19 cellular contexts compared by ENCODE assay signal in the genomic region with DNA sequence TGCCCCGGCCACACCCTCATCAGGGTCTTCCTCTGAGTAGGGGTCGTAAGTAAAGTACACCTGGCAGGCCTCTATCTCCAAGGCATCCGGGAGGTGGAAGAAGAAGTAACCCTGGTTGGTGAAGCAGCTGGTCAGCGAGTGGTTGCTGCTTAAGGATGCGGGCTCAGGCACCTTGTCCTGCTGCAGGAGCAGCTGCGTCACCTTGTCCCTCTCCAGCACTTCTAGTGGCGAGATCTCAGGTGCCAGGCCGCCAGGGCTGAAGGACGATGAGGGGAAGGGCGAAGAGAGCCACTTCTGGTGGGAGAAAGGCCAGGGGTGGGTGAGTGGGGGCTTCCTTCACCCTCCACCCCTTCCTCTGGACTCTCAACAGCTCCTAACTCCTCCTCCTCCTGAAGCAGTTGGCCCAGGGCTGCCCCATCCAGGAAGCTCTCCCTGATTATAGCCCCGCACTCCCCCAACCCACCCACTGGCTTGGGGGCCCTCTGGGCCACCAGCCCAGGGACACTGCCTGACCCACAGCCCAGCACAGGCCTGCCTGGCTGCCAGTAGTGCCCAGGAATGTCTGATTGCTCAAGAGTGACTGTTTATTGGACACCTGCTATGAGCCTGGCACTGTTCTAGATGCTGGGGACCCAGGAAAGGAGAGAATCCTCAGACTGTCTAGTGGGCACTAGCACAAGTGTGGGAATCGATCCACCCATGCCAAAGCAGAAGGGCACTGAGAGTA. TPM values are rescaled to one million over a fixed set of nuclear protein-coding genes. Genes with fewer than 3 reads are reported as not detected.
DNase-seq lines count a peak whose midpoint lies in the region; ATAC-seq, FAIRE-seq and TF ChIP-seq lines count a peak whose summit lies in the region.
"Had no signal": no experiment of that assay in that cellular context is flagged by ENCODE, and none has a peak within 500 bp of the region (broad histone marks: within the 10 kb centered on the region; RNA-seq: fewer than 3 reads in every experiment).

No MANE protein-coding gene starts in this region.

- TF ChIP-seq CTCF in HepG2 (CRISPR knock-in tag; IDR thresholded peaks at IDR 0.05) (no peak), glutamatergic neuron (IDR thresholded peaks at IDR 0.05; ENCODE audit: partially characterized antibody, unreplicated experiment) (no peak)

- H3K4me2 ChIP-seq in HepG2 (ENCODE audit: low read depth, low read length): no peak overlapping the region

- H3K4me3 ChIP-seq in HepG2 (replicated peaks in 1 of 3; ENCODE audit: insufficient read depth in 1 of 3, low read depth in 2 of 3, low read length in 3 of 3): no peak overlapping the region
- H3K4me3 ChIP-seq: Peyer's patch had no signal

- no peak overlapping the region for H3K27ac ChIP-seq in HepG2 (ENCODE audit: extremely low read length, insufficient read depth, low read length)
- H3K27ac ChIP-seq: Peyer's patch had no signal

- no peaks in the 10 kb centered on the region for H3K27me3 Mint-ChIP-seq in activated CD4-positive, alpha-beta memory T cell treated with anti-CD3 and anti-CD28 coated beads for 36 hours
- H3K27me3 Mint-ChIP-seq in glutamatergic neuron (ENCODE audit: unreplicated experiment): peaks cover 10% of the 10 kb centered on the region

- ATAC-seq in left ventricle myocardium superior: peak; percentile 35
- no peak for ATAC-seq in HepG2
- ATAC-seq in stimulated activated effector memory CD8-positive, alpha-beta T cell treated with anti-CD3 and anti-CD28 coated beads, Interleukin-12 subunit alpha, Interleukin-12 subunit beta, amount 100 ng/mL, for 72 hours: peak; percentile 1

- no peak overlapping the region for H2AFZ ChIP-seq in HepG2 (ENCODE audit: low read length)

- DNase-seq in left ventricle myocardium superior (no peak), cardiac septum (ENCODE audit: low spot score) (no peak), HepG2 (ENCODE audit: low spot score) (no peak), glutamatergic neuron (no peak), HuH-7 (ENCODE audit: low spot score) (no peak), UCSD-AML1 (lab: John Stamatoyannopoulos, UW; ENCODE audit: unreplicated experiment) (no peak)
- no peak for DNase-seq in activated CD4-positive, alpha-beta memory T cell treated with anti-CD3 and anti-CD28 coated beads for 36 hours
- no peak for DNase-seq in stimulated activated effector memory CD8-positive, alpha-beta T cell treated with anti-CD3 and anti-CD28 coated beads, Interleukin-12 subunit alpha, Interleukin-12 subunit beta, amount 100 ng/mL, for 72 hours (ENCODE audit: low spot score in 2 of 2)
- DNase-seq: BE2C, DMS153, H9, Kasumi-1, NCI-H1417, NCI-H1930, NCI-H510A, NCI-H82, Peyer's patch, SHP77 had no signal

- FAIRE-seq in HepG2 (lab: Jason Lieb, UNC): no peak
- FAIRE-seq: GM18507 had no signal

- peaks cover 55% of the 10 kb centered on the region for H3K36me3 Mint-ChIP-seq in activated CD4-positive, alpha-beta memory T cell treated with anti-CD3 and anti-CD28 coated beads for 36 hours
- peaks cover 100% of the 10 kb centered on the region for H3K36me3 Mint-ChIP-seq in stimulated activated effector memory CD8-positive, alpha-beta T cell treated with anti-CD3 and anti-CD28 coated beads, Interleukin-12 subunit alpha, Interleukin-12 subunit beta, amount 100 ng/mL, for 72 hours
- no peaks in the 10 kb centered on the region for H3K36me3 Mint-ChIP-seq in glutamatergic neuron (ENCODE audit: unreplicated experiment)

- H3K27me3 ChIP-seq in HepG2 (ENCODE audit: control insufficient read depth in 1 of 2, insufficient read depth in 2 of 2, low read length in 2 of 2): peaks cover 3 to 16% of the 10 kb centered on the region in 2 experiments; a peak in 4 of 5 replicates
- H3K27me3 ChIP-seq: BE2C, Peyer's patch had no signal

- no TSS peak for BruUV-seq in HepG2 (replicated peaks; lab: Mats Ljungman, UMichigan)

- no peaks in the 10 kb centered on the region for H3K9me3 ChIP-seq in HepG2 (ENCODE audit: low read length)
- H3K9me3 ChIP-seq: BE2C, Peyer's patch had no signal

- H3K27ac Mint-ChIP-seq in activated CD4-positive, alpha-beta memory T cell treated with anti-CD3 and anti-CD28 coated beads for 36 hours: peak overlapping the region; percentile 65
- H3K27ac Mint-ChIP-seq in stimulated activated effector memory CD8-positive, alpha-beta T cell treated with anti-CD3 and anti-CD28 coated beads, Interleukin-12 subunit alpha, Interleukin-12 subunit beta, amount 100 ng/mL, for 72 hours: peak overlapping the region; percentile 89
- no peak overlapping the region for H3K27ac Mint-ChIP-seq in glutamatergic neuron (ENCODE audit: unreplicated experiment)

- no peaks in the 10 kb centered on the region for H4K20me1 ChIP-seq in HepG2 (ENCODE audit: insufficient read depth, low read length)

- WGBS in HepG2 (ENCODE audit: low lambda C conversion rate): 36% methylated on average over 4 of the region's 12 CpGs

- no peak for TF ChIP-seq POLR2A in HepG2 (IDR thresholded peaks at IDR 0.05; ENCODE audit: insufficient read depth in 1 of 2, low read depth in 2 of 2, low read length in 2 of 2)

- no peaks in the 10 kb centered on the region for H3K36me3 ChIP-seq in HepG2 (replicated peaks in 1 of 2; ENCODE audit: control insufficient read depth in 1 of 2, insufficient read depth in 2 of 2, low read length in 2 of 2)
- H3K36me3 ChIP-seq: BE2C, Peyer's patch had no signal

- H3K4me1 ChIP-seq in HepG2 (ENCODE audit: insufficient read depth, low read length): 0 out of 2 replicates have a peak, but pooled peaks cover 9% of the 10 kb centered on the region
- H3K4me1 ChIP-seq: BE2C, Peyer's patch had no signal

- no peaks in the 10 kb centered on the region for H3K9me3 Mint-ChIP-seq in activated CD4-positive, alpha-beta memory T cell treated with anti-CD3 and anti-CD28 coated beads for 36 hours
- no peaks in the 10 kb centered on the region for H3K9me3 Mint-ChIP-seq in stimulated activated effector memory CD8-positive, alpha-beta T cell treated with anti-CD3 and anti-CD28 coated beads, Interleukin-12 subunit alpha, Interleukin-12 subunit beta, amount 100 ng/mL, for 72 hours
- H3K9me3 Mint-ChIP-seq in glutamatergic neuron (ENCODE audit: unreplicated experiment): peaks cover 3% of the 10 kb centered on the region
- H3K9me3 Mint-ChIP-seq: H9 had no signal

- TF ChIP-seq RAD21 in HepG2 (CRISPR knock-in tag; IDR thresholded peaks at IDR 0.05): no peak

- POLR2A ChIA-PET in activated CD4-positive, alpha-beta memory T cell treated with anti-CD3 and anti-CD28 coated beads for 36 hours (lab: Charles Lee): no interaction called here
- POLR2A ChIA-PET in HepG2 (lab: Yijun Ruan, JAX): no interaction called here

- TF ChIP-seq EP300 in HepG2 (IDR thresholded peaks at IDR 0.05; ENCODE audit: low read depth in 2 of 2, low read length in 2 of 2) (no peak), HepG2 (CRISPR knock-in tag; IDR thresholded peaks at IDR 0.05; ENCODE audit: borderline replicate concordance) (no peak)

- H3K4me1 Mint-ChIP-seq in activated CD4-positive, alpha-beta memory T cell treated with anti-CD3 and anti-CD28 coated beads for 36 hours (ENCODE audit: low read depth): peaks cover 32% of the 10 kb centered on the region
- peaks cover 74% of the 10 kb centered on the region for H3K4me1 Mint-ChIP-seq in stimulated activated effector memory CD8-positive, alpha-beta T cell treated with anti-CD3 and anti-CD28 coated beads, Interleukin-12 subunit alpha, Interleukin-12 subunit beta, amount 100 ng/mL, for 72 hours
- H3K4me1 Mint-ChIP-seq in glutamatergic neuron (ENCODE audit: low read depth, unreplicated experiment): peaks cover 12% of the 10 kb centered on the region

- no peaks in the 10 kb centered on the region for H3K79me2 ChIP-seq in HepG2 (ENCODE audit: insufficient read depth, low read length)

- H3K9ac ChIP-seq in HepG2 (ENCODE audit: insufficient read depth, low read depth, low read length): no peak overlapping the region

- H3K4me3 Mint-ChIP-seq in activated CD4-positive, alpha-beta memory T cell treated with anti-CD3 and anti-CD28 coated beads for 36 hours: no peak overlapping the region
- H3K4me3 Mint-ChIP-seq in stimulated activated effector memory CD8-positive, alpha-beta T cell treated with anti-CD3 and anti-CD28 coated beads, Interleukin-12 subunit alpha, Interleukin-12 subunit beta, amount 100 ng/mL, for 72 hours: no peak overlapping the region
- no peak overlapping the region for H3K4me3 Mint-ChIP-seq in glutamatergic neuron (ENCODE audit: unreplicated experiment)
- H3K4me3 Mint-ChIP-seq: H9 had no signal

- intact Hi-C loops in left ventricle myocardium superior (cut with micrococcal nuclease) (no loop called here), cardiac septum (cut with DNase I) (no loop called here), HepG2 (cut with micrococcal nuclease; ENCODE audit: unreplicated experiment) (loop anchor here (1.0 kb wide), 1 partner anchor 10 kb away; no protein-coding TSS in a partner anchor)
- intact Hi-C loops in activated CD4-positive, alpha-beta memory T cell treated with anti-CD3 and anti-CD28 coated beads for 36 hours (cut with micrococcal nuclease): loop anchor here (10.0 kb wide), 1 partner anchor 604 kb away; a partner anchor contains a TSS

- in situ Hi-C loops in HepG2 (cut with HindIII; ENCODE audit: extremely low pct_ligation_motif_present, low pct_unique_long_range_greater_than_20kb): no loop called here

- CTCF ChIA-PET in activated CD4-positive, alpha-beta memory T cell treated with anti-CD3 and anti-CD28 coated beads for 36 hours (lab: Charles Lee): no interaction called here
- CTCF ChIA-PET in HepG2 (lab: Yijun Ruan, JAX; ENCODE audit: low intra/inter-chr PET ratio, low total read pairs): no interaction called here

RNA-seq across cellular contexts. Expression of a gene that starts 19.2 kb away (rescaled TPM):
- total RNA-seq in left ventricle myocardium superior: not detected
- not detected for total RNA-seq in cardiac septum
- total RNA-seq in activated CD4-positive, alpha-beta memory T cell treated with anti-CD3 and anti-CD28 coated beads for 36 hours: 10 to 100 TPM; 39.9 to 42.1 TPM
- total RNA-seq in HepG2 (2016; rRNA removed; fragmentation: Illumina TruSeq; extraction: Trizol): 1.5 and 4.2 TPM in 2 replicates
- total RNA-seq in HepG2 (2016; cell fraction: cytosol; rRNA removed; fragmentation: Illumina TruSeq; extraction: Trizol; ENCODE audit: low read depth): 1.1 and 1.5 TPM in 2 replicates
- 1.5 and 5.2 TPM in 2 replicates for total RNA-seq in HepG2 (2016; cell fraction: insoluble cytoplasmic fraction; rRNA removed; fragmentation: Illumina TruSeq; extraction: Trizol)
- total RNA-seq in HepG2 (2016; cell fraction: membrane; rRNA removed; fragmentation: Illumina TruSeq; extraction: Trizol): 1.7 and 2.7 TPM in 2 replicates
- total RNA-seq in HepG2 (2016; cell fraction: nucleus; rRNA removed; fragmentation: Illumina TruSeq; extraction: Trizol): 5.1 and 6.1 TPM in 2 replicates
- 4.8 and 8.5 TPM in 2 replicates for polyA plus RNA-seq in HepG2 (2011; rRNA removed)
- polyA plus RNA-seq in HepG2 (2011; cell fraction: cytosol; rRNA removed): 5.4 and 5.9 TPM in 2 replicates
- polyA plus RNA-seq in HepG2 (2011; cell fraction: nucleus; rRNA removed): 16.8 and 19.4 TPM in 2 replicates
- 4.2 and 6.4 TPM in 2 replicates for polyA plus RNA-seq in HepG2 (2012)
- 1.7 TPM in 2 replicates for polyA plus RNA-seq in HepG2 (2016; cell fraction: cytosol; fragmentation: Illumina TruSeq; extraction: Trizol; ENCODE audit: low read depth)
- 2.3 and 2.6 TPM in 2 replicates for polyA plus RNA-seq in HepG2 (2016; cell fraction: insoluble cytoplasmic fraction; fragmentation: Illumina TruSeq; extraction: Trizol; ENCODE audit: low read depth)
- polyA plus RNA-seq in HepG2 (2016; cell fraction: membrane; fragmentation: Illumina TruSeq; extraction: Trizol; ENCODE audit: low read depth): 2.4 and 3.1 TPM in 2 replicates
- 10.0 and 11.5 TPM in 2 replicates for polyA plus RNA-seq in HepG2 (2016; cell fraction: nucleus; fragmentation: Illumina TruSeq; extraction: Trizol; ENCODE audit: insufficient read depth, low read depth)
- 6.6 TPM in 1 of 2 replicates, not detected in the other for polyA minus RNA-seq in HepG2 (2011; rRNA and poly(A)+ RNA removed; ENCODE audit: low replicate concordance)
- polyA minus RNA-seq in HepG2 (2011; cell fraction: cytosol; rRNA and poly(A)+ RNA removed): 1.1 and 1.9 TPM in 2 replicates
- polyA minus RNA-seq in HepG2 (2011; cell fraction: nucleus; rRNA and poly(A)+ RNA removed): 4.0 and 5.2 TPM in 2 replicates
- total RNA-seq in glutamatergic neuron (ENCODE audit: unreplicated experiment): 0.12 TPM
- total RNA-seq: H9 had no signal

RNA-seq across cellular contexts. Expression of a gene that starts 21.0 kb away (rescaled TPM):
- 0.79 TPM for total RNA-seq in left ventricle myocardium superior
- total RNA-seq in cardiac septum: 0.51 TPM
- 100 to 1,000 TPM; 306 to 310 TPM for total RNA-seq in activated CD4-positive, alpha-beta memory T cell treated with anti-CD3 and anti-CD28 coated beads for 36 hours
- total RNA-seq in HepG2 (2016; rRNA removed; fragmentation: Illumina TruSeq; extraction: Trizol): not detected in 2 replicates
- not detected in 2 replicates for total RNA-seq in HepG2 (2016; cell fraction: cytosol; rRNA removed; fragmentation: Illumina TruSeq; extraction: Trizol; ENCODE audit: low read depth)
- not detected in 2 replicates for total RNA-seq in HepG2 (2016; cell fraction: insoluble cytoplasmic fraction; rRNA removed; fragmentation: Illumina TruSeq; extraction: Trizol)
- not detected in 2 replicates for total RNA-seq in HepG2 (2016; cell fraction: membrane; rRNA removed; fragmentation: Illumina TruSeq; extraction: Trizol)
- total RNA-seq in HepG2 (2016; cell fraction: nucleus; rRNA removed; fragmentation: Illumina TruSeq; extraction: Trizol): not detected in 2 replicates
- 0.05 TPM in 1 of 2 replicates, not detected in the other for polyA plus RNA-seq in HepG2 (2011; rRNA removed)
- 0.10 TPM in 1 of 2 replicates, not detected in the other for polyA plus RNA-seq in HepG2 (2011; cell fraction: cytosol; rRNA removed)
- 0.09 TPM in 1 of 2 replicates, not detected in the other for polyA plus RNA-seq in HepG2 (2011; cell fraction: nucleus; rRNA removed)
- polyA plus RNA-seq in HepG2 (2012): 0.03 TPM in 1 of 2 replicates, not detected in the other
- not detected in 2 replicates for polyA plus RNA-seq in HepG2 (2016; cell fraction: cytosol; fragmentation: Illumina TruSeq; extraction: Trizol; ENCODE audit: low read depth)
- polyA plus RNA-seq in HepG2 (2016; cell fraction: insoluble cytoplasmic fraction; fragmentation: Illumina TruSeq; extraction: Trizol; ENCODE audit: low read depth): not detected in 2 replicates
- polyA plus RNA-seq in HepG2 (2016; cell fraction: membrane; fragmentation: Illumina TruSeq; extraction: Trizol; ENCODE audit: low read depth): not detected in 2 replicates
- polyA plus RNA-seq in HepG2 (2016; cell fraction: nucleus; fragmentation: Illumina TruSeq; extraction: Trizol; ENCODE audit: insufficient read depth, low read depth): not detected in 2 replicates
- 0.06 TPM in 1 of 2 replicates, not detected in the other for polyA minus RNA-seq in HepG2 (2011; rRNA and poly(A)+ RNA removed; ENCODE audit: low replicate concordance)
- polyA minus RNA-seq in HepG2 (2011; cell fraction: cytosol; rRNA and poly(A)+ RNA removed): not detected in 2 replicates
- not detected in 2 replicates for polyA minus RNA-seq in HepG2 (2011; cell fraction: nucleus; rRNA and poly(A)+ RNA removed)
- total RNA-seq in glutamatergic neuron (ENCODE audit: unreplicated experiment): not detected

RNA-seq across cellular contexts. Expression of a gene that starts 59.3 kb away (rescaled TPM):
- total RNA-seq in left ventricle myocardium superior (1.1 TPM), cardiac septum (2.8 TPM), HepG2 (2016; rRNA removed; fragmentation: Illumina TruSeq; extraction: Trizol) (1.5 and 2.7 TPM in 2 replicates), glutamatergic neuron (ENCODE audit: unreplicated experiment) (3.3 TPM)
- total RNA-seq in activated CD4-positive, alpha-beta memory T cell treated with anti-CD3 and anti-CD28 coated beads for 36 hours: 10 to 100 TPM; 11.1 to 13.0 TPM
- total RNA-seq in HepG2 (2016; cell fraction: cytosol; rRNA removed; fragmentation: Illumina TruSeq; extraction: Trizol; ENCODE audit: low read depth): 0.40 and 0.97 TPM in 2 replicates
- total RNA-seq in HepG2 (2016; cell fraction: insoluble cytoplasmic fraction; rRNA removed; fragmentation: Illumina TruSeq; extraction: Trizol): 1.1 and 2.5 TPM in 2 replicates
- total RNA-seq in HepG2 (2016; cell fraction: membrane; rRNA removed; fragmentation: Illumina TruSeq; extraction: Trizol): 1.7 and 1.8 TPM in 2 replicates
- total RNA-seq in HepG2 (2016; cell fraction: nucleus; rRNA removed; fragmentation: Illumina TruSeq; extraction: Trizol): 4.5 and 5.3 TPM in 2 replicates
- 6.9 and 10.7 TPM in 2 replicates for polyA plus RNA-seq in HepG2 (2011; rRNA removed)
- 3.0 and 4.1 TPM in 2 replicates for polyA plus RNA-seq in HepG2 (2011; cell fraction: cytosol; rRNA removed)
- 39.8 and 43.2 TPM in 2 replicates for polyA plus RNA-seq in HepG2 (2011; cell fraction: nucleus; rRNA removed)
- polyA plus RNA-seq in HepG2 (2012): 4.1 and 5.1 TPM in 2 replicates
- polyA plus RNA-seq in HepG2 (2016; cell fraction: cytosol; fragmentation: Illumina TruSeq; extraction: Trizol; ENCODE audit: low read depth): 0.60 and 1.2 TPM in 2 replicates
- polyA plus RNA-seq in HepG2 (2016; cell fraction: insoluble cytoplasmic fraction; fragmentation: Illumina TruSeq; extraction: Trizol; ENCODE audit: low read depth): 1.7 and 1.9 TPM in 2 replicates
- polyA plus RNA-seq in HepG2 (2016; cell fraction: membrane; fragmentation: Illumina TruSeq; extraction: Trizol; ENCODE audit: low read depth): 1.6 and 1.8 TPM in 2 replicates
- polyA plus RNA-seq in HepG2 (2016; cell fraction: nucleus; fragmentation: Illumina TruSeq; extraction: Trizol; ENCODE audit: insufficient read depth, low read depth): 8.4 and 10.3 TPM in 2 replicates
- polyA minus RNA-seq in HepG2 (2011; rRNA and poly(A)+ RNA removed; ENCODE audit: low replicate concordance): 8.3 and 36.4 TPM in 2 replicates
- polyA minus RNA-seq in HepG2 (2011; cell fraction: cytosol; rRNA and poly(A)+ RNA removed): 2.5 and 4.0 TPM in 2 replicates
- polyA minus RNA-seq in HepG2 (2011; cell fraction: nucleus; rRNA and poly(A)+ RNA removed): 18.0 and 21.3 TPM in 2 replicates

Comparison
In these comparisons a context has a peak if more than half of its experiments do, and no peak if none do; other contexts are left out.
1. RNA of a gene that starts 21.0 kb away (total RNA-seq): 306 to 310 TPM in activated CD4-positive, alpha-beta memory T cell treated with anti-CD3 and anti-CD28 coated beads for 36 hours; 0.79 TPM in left ventricle myocardium superior (single experiment), 0.51 TPM in cardiac septum (single experiment), not detected in glutamatergic neuron (single experiment) and not detected in HepG2; every median in the first group is over 100 times any median in the second.
2. intact Hi-C loops: an anchor here in activated CD4-positive, alpha-beta memory T cell treated with anti-CD3 and anti-CD28 coated beads for 36 hours (10.0 kb wide) and HepG2 (1.0 kb wide); none called in left ventricle myocardium superior and cardiac septum.